ENCODE assay signal across 11 cellular contexts in the genomic region with DNA sequence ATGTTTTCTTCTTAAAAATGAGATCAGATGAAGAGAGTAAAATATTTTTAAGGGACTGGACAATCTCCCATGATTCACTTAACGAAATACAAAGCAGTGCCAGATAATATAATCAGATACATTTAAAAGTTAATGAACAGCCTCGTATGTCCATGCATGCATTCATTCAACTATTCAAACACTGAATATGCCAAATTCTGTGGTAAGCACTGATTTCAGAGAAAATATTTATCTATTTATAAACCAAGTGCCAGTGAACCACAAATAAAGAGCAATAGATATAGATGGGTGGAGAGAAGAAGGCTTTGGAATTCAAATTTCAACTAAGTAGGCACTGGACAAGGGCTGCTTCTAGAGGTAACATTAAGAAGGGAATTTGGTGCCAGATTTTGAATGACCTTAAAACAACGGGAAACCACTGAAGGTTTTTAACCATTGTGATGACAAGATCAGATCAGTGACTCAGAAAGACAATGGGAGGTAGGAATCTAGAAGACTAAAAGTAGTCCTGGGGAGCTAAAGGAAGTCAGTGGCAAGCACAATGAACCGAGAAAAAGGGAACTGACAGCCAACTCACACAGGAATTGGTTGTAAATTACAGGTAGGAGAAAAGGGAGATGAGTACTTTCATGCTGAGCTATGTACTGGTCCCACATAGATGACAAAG. TPM values are rescaled to one million over a fixed set of nuclear protein-coding genes. Genes with fewer than 3 reads are reported as not detected.
DNase-seq lines count a peak whose midpoint lies in the region; ATAC-seq and TF ChIP-seq lines count a peak whose summit lies in the region.
"Had no signal": no experiment of that assay in that cellular context is flagged by ENCODE, and none has a peak within 500 bp of the region (broad histone marks: within the 10 kb centered on the region; RNA-seq: fewer than 3 reads in every experiment).

No MANE protein-coding gene starts in this region.

- no peaks in the 10 kb centered on the region for H3F3A ChIP-seq in DOHH2 (ENCODE audit: control insufficient read depth, insufficient read depth)

- peak overlapping the region; percentile 33 for H3K4me2 ChIP-seq in DOHH2 (ENCODE audit: low read length)

- peak; percentile 26 for DNase-seq in H7
- no peak for DNase-seq in HuH-7.5 (ENCODE audit: low spot score)
- no peak for DNase-seq in GM19238 (ENCODE audit: insufficient read length, low spot score)
- DNase-seq in lower leg skin (ENCODE audit: low spot score in 2 of 2) = no peak
- DNase-seq: activated T-cell treated with anti-CD3 and anti-CD28 coated beads, Interleukin-2, amount 50 U/mL, for 24 hours; DMS 273 treated with DMSO at 0.1 percent for 48 hours; NCI-H146 had no signal

- H3K9ac ChIP-seq in iPS-18a (ENCODE audit: low read length) = peak overlapping the region; percentile 38

- no peaks in the 10 kb centered on the region for H3K9me2 ChIP-seq in DOHH2 (replicated peaks; ENCODE audit: control insufficient read depth, low read length)

- ATAC-seq in SK-N-SH treated with all-trans-retinoic acid at 6 μM for 48 hours (peak; percentile 59), GM18498 (IDR thresholded peaks at IDR 0.05; ENCODE audit: unreplicated experiment) (no peak)

- H3K36me3 ChIP-seq in DOHH2 (ENCODE audit: control insufficient read depth, low read length) (peaks cover 38% of the 10 kb centered on the region), H7 (replicated peaks; ENCODE audit: control insufficient read depth, insufficient read depth, low read length) (peaks cover 2% of the 10 kb centered on the region; the same call in 1 of the 2 replicates), iPS-18a (ENCODE audit: control insufficient read depth, low read depth, low read length) (peaks cover 16% of the 10 kb centered on the region)

- H3K27ac ChIP-seq in DOHH2 (ENCODE audit: low read depth, low read length) = no peak overlapping the region
- peak overlapping the region; percentile 9 for H3K27ac ChIP-seq in iPS-18a (ENCODE audit: low read length)

- peaks cover 52% of the 10 kb centered on the region for H3K79me2 ChIP-seq in DOHH2 (ENCODE audit: control insufficient read depth, low read length)

- no peaks in the 10 kb centered on the region for H4K20me1 ChIP-seq in DOHH2 (ENCODE audit: control insufficient read depth, insufficient read depth, low read depth, low read length)

- no peaks in the 10 kb centered on the region for H3K9me3 ChIP-seq in DOHH2 (ENCODE audit: control insufficient read depth, insufficient read depth, low read length)
- H3K9me3 ChIP-seq in iPS-18a (ENCODE audit: control insufficient read depth, low read depth, low read length) = no peaks in the 10 kb centered on the region

- H3K27me3 ChIP-seq in DOHH2 (ENCODE audit: control insufficient read depth, low read length) (no peaks in the 10 kb centered on the region), H7 (ENCODE audit: control insufficient read depth, insufficient read depth, low read length) (no peaks in the 10 kb centered on the region), iPS-18a (ENCODE audit: control insufficient read depth, insufficient read depth, low read length) (no peaks in the 10 kb centered on the region)

- TF ChIP-seq CTCF in DOHH2 (IDR thresholded peaks at IDR 0.05; ENCODE audit: low read depth, low read length, poor library complexity, severe bottlenecking) (no peak), lower leg skin (IDR thresholded peaks at IDR 0.05) (no peak)

- H3K4me1 ChIP-seq in DOHH2 (ENCODE audit: control insufficient read depth, low read length) (peaks cover 21% of the 10 kb centered on the region), iPS-18a (ENCODE audit: control insufficient read depth, low read depth, low read length) (peaks cover 29% of the 10 kb centered on the region)

- H3K4me3 ChIP-seq in DOHH2 (ENCODE audit: low read length) (peak overlapping the region; percentile 28), H7 (ENCODE audit: insufficient read depth, low read depth, low read length) (no peak overlapping the region), iPS-18a (ENCODE audit: low read length) (peak overlapping the region; percentile 29), lower leg skin (ENCODE audit: low read depth, poor library complexity, severe bottlenecking) (no peak overlapping the region)

- intact Hi-C loops in lower leg skin (cut with DNase I; ENCODE audit: low total_unique reads) = no loop called here

- 57 to 58% methylated on average over 4 of the region's 4 CpGs for WGBS in lower leg skin, 2 donors

- TF ChIP-seq POLR2A in lower leg skin (IDR thresholded peaks at IDR 0.05) = no peak

TF ChIP-seq in SK-N-SH treated with all-trans-retinoic acid at 6 μM for 48 hours, 23 proteins besides CTCF, POLR2A, EP300 and RAD21:
- no peak for TF ChIP-seq ISL1 (CRISPR knock-in tag; IDR thresholded peaks at IDR 0.05)
- TF ChIP-seq OSR1 (CRISPR knock-in tag; IDR thresholded peaks at IDR 0.05) = no peak
- TF ChIP-seq ZFP3 (CRISPR knock-in tag; IDR thresholded peaks at IDR 0.05) = no peak
- TF ChIP-seq ZNF70 (CRISPR knock-in tag; IDR thresholded peaks at IDR 0.05) = no peak
- no peak for TF ChIP-seq PPARA (CRISPR knock-in tag; IDR thresholded peaks at IDR 0.05; ENCODE audit: borderline replicate concordance)
- TF ChIP-seq, protein P1, sequence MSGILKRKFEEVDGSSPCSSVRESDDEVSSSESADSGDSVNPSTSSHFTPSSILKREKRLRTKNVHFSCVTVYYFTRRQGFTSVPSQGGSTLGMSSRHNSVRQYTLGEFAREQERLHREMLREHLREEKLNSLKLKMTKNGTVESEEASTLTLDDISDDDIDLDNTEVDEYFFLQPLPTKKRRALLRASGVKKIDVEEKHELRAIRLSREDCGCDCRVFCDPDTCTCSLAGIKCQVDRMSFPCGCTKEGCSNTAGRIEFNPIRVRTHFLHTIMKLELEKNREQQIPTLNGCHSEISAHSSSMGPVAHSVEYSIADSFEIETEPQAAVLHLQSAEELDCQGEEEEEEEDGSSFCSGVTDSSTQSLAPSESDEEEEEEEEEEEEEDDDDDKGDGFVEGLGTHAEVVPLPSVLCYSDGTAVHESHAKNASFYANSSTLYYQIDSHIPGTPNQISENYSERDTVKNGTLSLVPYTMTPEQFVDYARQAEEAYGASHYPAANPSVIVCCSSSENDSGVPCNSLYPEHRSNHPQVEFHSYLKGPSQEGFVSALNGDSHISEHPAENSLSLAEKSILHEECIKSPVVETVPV (CRISPR knock-in tag; IDR thresholded peaks at IDR 0.05) = no peak

RNA-seq across cellular contexts. Expression of a gene that starts 14.2 kb away (rescaled TPM):
- 22.8 and 30.0 TPM in 2 replicates for total RNA-seq in H7 (2014; rRNA removed; shearing (Covaris generic))
- total RNA-seq in lower leg skin = 10 to 100 TPM; 15.9 to 32.2 (median 20.4) TPM

Comparison
In these comparisons a context has a peak if more than half of its experiments do, and no peak if none do; other contexts are left out.
1. H3K4me3 ChIP-seq: peak in DOHH2 (single experiment) and iPS-18a (single experiment); none in H7 (single experiment) and lower leg skin (single experiment).